ENCODE assay signal across 1 cellular context in genomic region chr4:103634236-103634635, GRCh38.
TF ChIP-seq lines count a peak whose summit lies in the region.

No MANE protein-coding gene starts in this region.

TF ChIP-seq in H1, 55 proteins besides CTCF, POLR2A, EP300 and RAD21:
- TF ChIP-seq CHD1 (IDR thresholded peaks at IDR 0.05; ENCODE audit: low read depth, low read length) (no peak), CREB1 (IDR thresholded peaks at IDR 0.05) (no peak)
